In genomic region chr10:121459765-121460453, GRCh38 we compare ENCODE assay signal across 1 cellular context.
TF ChIP-seq lines count a peak whose summit lies in the region.

No MANE protein-coding gene starts in this region.

TF ChIP-seq in GM23338, 12 proteins besides CTCF, POLR2A, EP300 and RAD21 (continued from another document):
- no peak for TF ChIP-seq REST (IDR thresholded peaks at IDR 0.05; ENCODE audit: unreplicated experiment)
- TF ChIP-seq ZNF462 (CRISPR knock-in tag; IDR thresholded peaks at IDR 0.05) = peak; percentile 60; the same call in 1 of the 2 replicates
